ENCODE assay signal across 16 cellular contexts in genomic region chr1:116329524-116330341, GRCh38. TPM values are rescaled to one million over a fixed set of nuclear protein-coding genes. Genes with fewer than 3 reads are reported as not detected.
DNase-seq lines count a peak whose midpoint lies in the region; ATAC-seq and TF ChIP-seq lines count a peak whose summit lies in the region.
"Had no signal": no experiment of that assay in that cellular context is flagged by ENCODE, and none has a peak within 500 bp of the region (broad histone marks: within the 10 kb centered on the region; RNA-seq: fewer than 3 reads in every experiment).

No MANE protein-coding gene starts in this region.

- in situ Hi-C loops in transverse colon (cut with MboI; ENCODE audit: low pct_ligation_motif_present in 1 of 4, low pct_unique_long_range_greater_than_20kb in 1 of 4, low sequenced_read_pairs in 3 of 4), result no loop called here

- no peaks in the 10 kb centered on the region for H3K27me3 Mint-ChIP-seq in activated CD4-positive, alpha-beta T cell treated with anti-CD3 and anti-CD28 coated beads, Interleukin-2, amount 10 ng/mL, durations not matched to agents 24 days and 14 days
- H3K27me3 Mint-ChIP-seq in nephron (ENCODE audit: low read depth) (no peaks in the 10 kb centered on the region), WTC11 (ENCODE audit: low read depth) (peaks cover 6% of the 10 kb centered on the region)
- H3K27me3 Mint-ChIP-seq: activated T-helper 17 cell treated with anti-CD3 and anti-CD28 coated beads, Interleukin-2, amount 50 U/mL, for 72 hours had no signal

- H3K9me3 Mint-ChIP-seq in activated CD4-positive, alpha-beta T cell treated with anti-CD3 and anti-CD28 coated beads, Interleukin-2, amount 10 ng/mL, durations not matched to agents 24 days and 14 days, result peaks cover 8% of the 10 kb centered on the region
- H3K9me3 Mint-ChIP-seq in nephron (no peaks in the 10 kb centered on the region), WTC11 (no peaks in the 10 kb centered on the region)
- H3K9me3 Mint-ChIP-seq: effector memory CD8-positive, alpha-beta T cell had no signal

- H3K27me3 ChIP-seq in breast epithelium, result no peaks in the 10 kb centered on the region
- no peaks in the 10 kb centered on the region for H3K27me3 ChIP-seq in transverse colon
- H3K27me3 ChIP-seq: ascending aorta, gastroesophageal sphincter had no signal

- TF ChIP-seq EP300 in transverse colon (IDR thresholded peaks at IDR 0.05; ENCODE audit: low read depth), result no peak

- H3K4me1 Mint-ChIP-seq in activated CD4-positive, alpha-beta T cell treated with anti-CD3 and anti-CD28 coated beads, Interleukin-2, amount 10 ng/mL, durations not matched to agents 24 days and 14 days, result peaks cover 37% of the 10 kb centered on the region
- peaks cover 27% of the 10 kb centered on the region for H3K4me1 Mint-ChIP-seq in nephron
- peaks cover 12% of the 10 kb centered on the region for H3K4me1 Mint-ChIP-seq in WTC11

- TF ChIP-seq CTCF in breast epithelium (IDR thresholded peaks at IDR 0.05) (no peak), nephron (IDR thresholded peaks at IDR 0.05; ENCODE audit: unreplicated experiment in 3 of 3) (no peak), transverse colon (IDR thresholded peaks at IDR 0.05) (no peak), WTC11 (IDR thresholded peaks at IDR 0.05) (no peak)

- TF ChIP-seq POLR2A in breast epithelium (IDR thresholded peaks at IDR 0.05) (no peak), transverse colon (IDR thresholded peaks at IDR 0.05) (no peak)

- ATAC-seq in WTC11, result no peak
- ATAC-seq: activated T-helper 17 cell treated with anti-CD3 and anti-CD28 coated beads, Interleukin-2, amount 50 U/mL, for 72 hours; effector memory CD8-positive, alpha-beta T cell; gastroesophageal sphincter; K562 had no signal

- H3K4me3 Mint-ChIP-seq in activated CD4-positive, alpha-beta T cell treated with anti-CD3 and anti-CD28 coated beads, Interleukin-2, amount 10 ng/mL, durations not matched to agents 24 days and 14 days, result no peak overlapping the region
- H3K4me3 Mint-ChIP-seq in nephron (no peak overlapping the region), WTC11 (no peak overlapping the region)
- H3K4me3 Mint-ChIP-seq: activated T-helper 17 cell treated with anti-CD3 and anti-CD28 coated beads, Interleukin-2, amount 50 U/mL, for 72 hours; effector memory CD8-positive, alpha-beta T cell had no signal

- intact Hi-C loops in activated CD4-positive, alpha-beta T cell treated with anti-CD3 and anti-CD28 coated beads, Interleukin-2, amount 10 ng/mL, durations not matched to agents 24 days and 14 days (cut with micrococcal nuclease), result no loop called here
- intact Hi-C loops in breast epithelium (cut with DNase I; ENCODE audit: low total_unique reads) (no loop called here), transverse colon (cut with DNase I; ENCODE audit: low total_unique reads) (no loop called here)

- H3K36me3 ChIP-seq in breast epithelium, result no peaks in the 10 kb centered on the region
- no peaks in the 10 kb centered on the region for H3K36me3 ChIP-seq in transverse colon
- H3K36me3 ChIP-seq: ascending aorta, gastroesophageal sphincter had no signal

- H3K27ac Mint-ChIP-seq in activated CD4-positive, alpha-beta T cell treated with anti-CD3 and anti-CD28 coated beads, Interleukin-2, amount 10 ng/mL, durations not matched to agents 24 days and 14 days, result peak overlapping the region; percentile 6
- H3K27ac Mint-ChIP-seq in nephron (peak overlapping the region; percentile 58 to 83 (median 69)), WTC11 (no peak overlapping the region)
- H3K27ac Mint-ChIP-seq: activated T-helper 17 cell treated with anti-CD3 and anti-CD28 coated beads, Interleukin-2, amount 50 U/mL, for 72 hours; naive B cell had no signal

- 48 to 65% methylated on average over 5 to 9 of the region's 9 CpGs for WGBS in transverse colon (ENCODE audit: low coverage in 1 of 2), 2 donors

- POLR2A ChIA-PET in WTC11 (lab: Charles Lee), result no interaction called here

- no peaks in the 10 kb centered on the region for H3K9me3 ChIP-seq in breast epithelium
- no peaks in the 10 kb centered on the region for H3K9me3 ChIP-seq in transverse colon
- H3K9me3 ChIP-seq: ascending aorta, gastroesophageal sphincter had no signal

- DNase-seq in activated CD4-positive, alpha-beta T cell treated with anti-CD3 and anti-CD28 coated beads, Interleukin-2, amount 10 ng/mL, durations not matched to agents 24 days and 14 days, result no peak
- no peak for DNase-seq in activated CD4-positive, alpha-beta T cell treated with anti-CD3 and anti-CD28 coated beads for 4 hours
- DNase-seq in breast epithelium (ENCODE audit: low spot score in 2 of 2) (peak; percentile 58 to 67), transverse colon (no peak), WTC11 (ENCODE audit: low spot score) (no peak), kidney glomerular epithelial cell (lab: John Stamatoyannopoulos, UW) (no peak)
- DNase-seq in NK-92 treated with Interleukin-12 subunit alpha and Interleukin-12 subunit beta, amount 100 ng/mL, for 24 hours (lab: John Stamatoyannopoulos, UW), result no peak
- DNase-seq: activated CD4-positive, alpha-beta T cell treated with anti-CD3 and anti-CD28 coated beads, Interleukin-2, amount 50 U/mL, for 1 hour; effector memory CD8-positive, alpha-beta T cell; naive B cell; NCI-H2171 had no signal

- CTCF ChIA-PET in WTC11 (lab: Charles Lee), result no interaction called here

- peak overlapping the region; percentile 59 to 69 for H3K27ac ChIP-seq in breast epithelium
- H3K27ac ChIP-seq in transverse colon, result peak overlapping the region; percentile 23 to 63 (median 51)
- H3K27ac ChIP-seq: ascending aorta, gastroesophageal sphincter had no signal

- no peaks in the 10 kb centered on the region for H3K36me3 Mint-ChIP-seq in activated CD4-positive, alpha-beta T cell treated with anti-CD3 and anti-CD28 coated beads, Interleukin-2, amount 10 ng/mL, durations not matched to agents 24 days and 14 days (ENCODE audit: low read depth)
- H3K36me3 Mint-ChIP-seq in nephron (ENCODE audit: low read depth) (no peaks in the 10 kb centered on the region), WTC11 (no peaks in the 10 kb centered on the region)
- H3K36me3 Mint-ChIP-seq: naive B cell had no signal

- H3K4me3 ChIP-seq in breast epithelium (no peak overlapping the region), transverse colon (no peak overlapping the region)
- H3K4me3 ChIP-seq: ascending aorta, gastroesophageal sphincter, K562 had no signal

- peaks cover 0 to 1% of the 10 kb centered on the region in 2 donors for H3K4me1 ChIP-seq in breast epithelium
- peaks cover 6 to 57% (median 31%) of the 10 kb centered on the region in 4 donors for H3K4me1 ChIP-seq in transverse colon
- H3K4me1 ChIP-seq: ascending aorta, gastroesophageal sphincter had no signal

TF ChIP-seq in WTC11, 78 proteins besides CTCF, POLR2A, EP300 and RAD21:
- TF ChIP-seq ZBTB21 (CRISPR knock-in tag; IDR thresholded peaks at IDR 0.05; ENCODE audit: borderline replicate concordance), result no peak

RNA-seq across cellular contexts. Expression of gene ATP1A1, which starts 43.3 kb away (rescaled TPM):
- total RNA-seq in activated CD4-positive, alpha-beta T cell treated with anti-CD3 and anti-CD28 coated beads, Interleukin-2, amount 10 ng/mL, durations not matched to agents 24 days and 14 days, result 252 and 261 TPM in 2 replicates
- 100 to 1,000 TPM; 235 to 423 (median 331) TPM for total RNA-seq in breast epithelium
- total RNA-seq in transverse colon, result 1,000 to 10,000 TPM in 3 of 4 donors, 100 to 1,000 TPM in 1; 324 to 3,097 (median 1,990) TPM
- total RNA-seq in WTC11 (2021), result 259 to 286 TPM (median 259 TPM) in 3 replicates

Comparison
In these comparisons a context has a peak if more than half of its experiments do, and no peak if none do; other contexts are left out.
1. DNase-seq: peak in breast epithelium (2 of 2); none in activated CD4-positive, alpha-beta T cell treated with anti-CD3 and anti-CD28 coated beads, Interleukin-2, amount 10 ng/mL, durations not matched to agents 24 days and 14 days (single experiment), activated CD4-positive, alpha-beta T cell treated with anti-CD3 and anti-CD28 coated beads for 4 hours (0 of 2), transverse colon (single experiment), NK-92 treated with Interleukin-12 subunit alpha and Interleukin-12 subunit beta, amount 100 ng/mL, for 24 hours (single experiment), WTC11 (single experiment) and kidney glomerular epithelial cell (single experiment).